In genomic region chr2:47566207-47566858, GRCh38 we compare ENCODE assay signal across 2 cellular contexts.
TF ChIP-seq lines count a peak whose summit lies in the region.

No MANE protein-coding gene starts in this region.

TF ChIP-seq in GM12891, 5 proteins besides CTCF, POLR2A, EP300 and RAD21 (continued from another document):
- no peak for TF ChIP-seq POLR2AphosphoS5 (IDR thresholded peaks at IDR 0.05; ENCODE audit: low read depth, low read length)
- no peak for TF ChIP-seq SPI1 (IDR thresholded peaks at IDR 0.05; ENCODE audit: low read depth, low read length)
- TF ChIP-seq PAX5 (IDR thresholded peaks at IDR 0.05; ENCODE audit: insufficient read depth, low read length, severe bottlenecking) = no peak

TF ChIP-seq in IMR-90, 13 proteins besides CTCF, POLR2A, EP300 and RAD21 (continued from another document):
- TF ChIP-seq USF2 (IDR thresholded peaks at IDR 0.05; ENCODE audit: low read depth, low read length) = no peak
- no peak for TF ChIP-seq MXI1 (IDR thresholded peaks at IDR 0.05; ENCODE audit: borderline replicate concordance, low read depth, low read length)
- TF ChIP-seq CEBPB (IDR thresholded peaks at IDR 0.05; ENCODE audit: low read depth, low read length) = peak; percentile 9; the same call in 1 of the 2 replicates
